ENCODE assay signal across 8 cellular contexts in genomic region chr6:166383817-166384363, GRCh38. TPM values are rescaled to one million over a fixed set of nuclear protein-coding genes. Genes with fewer than 3 reads are reported as not detected.
DNase-seq lines count a peak whose midpoint lies in the region; ATAC-seq and TF ChIP-seq lines count a peak whose summit lies in the region.
"Not testable (repeated sequence)": the region's sequence is repeated elsewhere in the genome, so short reads cannot be mapped to it uniquely, and the experiment has no call there.

No MANE protein-coding gene starts in this region.

- DNase-seq in Panc1 (ENCODE audit: low read depth, low spot score); dorsolateral prefrontal cortex; testis: not testable (repeated sequence)
- DNase-seq in activated T-cell treated with anti-CD3 and anti-CD28 coated beads, Interleukin-2, amount 50 U/mL, for 72 hours: peak; percentile 29 to 35

- ATAC-seq in HG03060 (IDR thresholded peaks at IDR 0.05; ENCODE audit: low read depth, unreplicated experiment): peak; percentile 3
- ATAC-seq in Panc1; activated T-cell treated with anti-CD3 and anti-CD28 coated beads, Interleukin-2, amount 50 U/mL, for 72 hours (replicated peaks in 1 of 2): not testable (repeated sequence)

- H3K27me3 Mint-ChIP-seq in activated T-cell treated with anti-CD3 and anti-CD28 coated beads, Interleukin-2, amount 50 U/mL, for 72 hours (ENCODE audit: low read depth): not testable (repeated sequence)

- peak overlapping the region; percentile 81 to 85 for H3K4me3 Mint-ChIP-seq in activated T-cell treated with anti-CD3 and anti-CD28 coated beads, Interleukin-2, amount 50 U/mL, for 72 hours

- H3K4me1 ChIP-seq in Panc1 (ENCODE audit: control insufficient read depth, insufficient read depth, low read length); iPS-20b (ENCODE audit: insufficient read depth, low read length); parathyroid adenoma; testis: not testable (repeated sequence)

- H3K36me3 ChIP-seq in Panc1 (ENCODE audit: control insufficient read depth, insufficient read depth, low read length); iPS-20b (ENCODE audit: insufficient read depth, low read depth, low read length); parathyroid adenoma (ENCODE audit: control insufficient read depth, insufficient read depth, low read length); testis (ENCODE audit: low read depth, missing control alignments): not testable (repeated sequence)

- H3K36me3 Mint-ChIP-seq in activated T-cell treated with anti-CD3 and anti-CD28 coated beads, Interleukin-2, amount 50 U/mL, for 72 hours (ENCODE audit: insufficient read depth in 2 of 2): not testable (repeated sequence)

- peak overlapping the region; percentile 62 for H3K27ac ChIP-seq in Panc1 (ENCODE audit: low read length)
- peak overlapping the region in 58 of 59 donors; percentile 75 to 98 (median 94) for H3K27ac ChIP-seq in dorsolateral prefrontal cortex
- H3K27ac ChIP-seq in iPS-20b (ENCODE audit: low read length): peak overlapping the region; percentile 12
- H3K27ac ChIP-seq in parathyroid adenoma: peak overlapping the region; percentile 99
- peak overlapping the region; percentile 85 to 88 for H3K27ac ChIP-seq in testis

- intact Hi-C loops in Panc1 (cut with micrococcal nuclease; ENCODE audit: unreplicated experiment) (loop anchor here (5.0 kb wide), 2 partner anchors 42 to 107 kb away; partner anchors contain the start of gene SFT2D1), dorsolateral prefrontal cortex (cut with DNase I) (loop anchor here (1.0 to 10.0 kb wide), 5 partner anchors 41 to 229 kb away; partner anchors contain the start of genes SFT2D1 (in 2 of the 2) and PRR18 (in 1 of the 2))
- intact Hi-C loops in testis (cut with DNase I; ENCODE audit: low total_unique reads): not testable (repeated sequence)

- peaks cover 17% of the 10 kb centered on the region for H3K4me1 Mint-ChIP-seq in activated T-cell treated with anti-CD3 and anti-CD28 coated beads, Interleukin-2, amount 50 U/mL, for 72 hours (ENCODE audit: low read depth)

- TF ChIP-seq CTCF in Panc1 (IDR thresholded peaks at IDR 0.05); parathyroid adenoma (IDR thresholded peaks at IDR 0.05): not testable (repeated sequence)
- peak in 8 of 56 donors; percentile 9 to 41 (median 18) for TF ChIP-seq CTCF in dorsolateral prefrontal cortex (IDR thresholded peaks at IDR 0.05 in 54 of 56, conservative IDR thresholded peaks at IDR 0.05 in 2 of 56; ENCODE audit: low read depth in 1 of 56, partially characterized antibody in 56 of 56)
- peak in 1 of 3 experiments; percentile 46 for TF ChIP-seq CTCF in testis (IDR thresholded peaks at IDR 0.05)

- POLR2A ChIA-PET in Panc1 (lab: Charles Lee): not testable (repeated sequence)

- not testable (repeated sequence) for H3K27me3 ChIP-seq in Panc1 (ENCODE audit: control insufficient read depth, insufficient read depth, low read length); dorsolateral prefrontal cortex; iPS-20b (ENCODE audit: insufficient read depth, low read length); parathyroid adenoma (ENCODE audit: control insufficient read depth, insufficient read depth, low read length); testis

- CTCF ChIA-PET in Panc1 (lab: Charles Lee): not testable (repeated sequence)

- not testable (repeated sequence) for BruUV-seq in Panc1 (replicated peaks; lab: Mats Ljungman, UMichigan)

- in situ Hi-C loops in Panc1 (cut with HindIII; ENCODE audit: low pct_unique_long_range_greater_than_20kb, low sequenced_read_pairs): not testable (repeated sequence)

- not testable (repeated sequence) for TF ChIP-seq POLR2A in testis (IDR thresholded peaks at IDR 0.05)

- H3K9me3 Mint-ChIP-seq in activated T-cell treated with anti-CD3 and anti-CD28 coated beads, Interleukin-2, amount 50 U/mL, for 72 hours: not testable (repeated sequence)

- WGBS in testis, 2 donors: 11 to 23% methylated on average over 16 to 20 of the region's 20 CpGs

- peak overlapping the region; percentile 83; the same call in 1 of the 2 replicates for H3K9ac ChIP-seq in iPS-20b (ENCODE audit: low read depth, low read length)
- peak overlapping the region; percentile 91 for H3K9ac ChIP-seq in parathyroid adenoma

- not testable (repeated sequence) for H3K79me2 ChIP-seq in parathyroid adenoma

- H3K27ac Mint-ChIP-seq in activated T-cell treated with anti-CD3 and anti-CD28 coated beads, Interleukin-2, amount 50 U/mL, for 72 hours: peak overlapping the region; percentile 75

- peak overlapping the region; percentile 73 for H3K4me2 ChIP-seq in parathyroid adenoma (ENCODE audit: low read length)

- H3K4me3 ChIP-seq in GM08714 (ENCODE audit: low read length): peak overlapping the region; percentile 96
- H3K4me3 ChIP-seq in Panc1 (ENCODE audit: low read depth in 2 of 2, low read length in 2 of 2): peak overlapping the region; percentile 65 to 93
- H3K4me3 ChIP-seq in dorsolateral prefrontal cortex: peak overlapping the region; percentile 73 to 99 (median 92)
- peak overlapping the region; percentile 93 for H3K4me3 ChIP-seq in iPS-20b (ENCODE audit: low read length)
- peak overlapping the region; percentile 78 for H3K4me3 ChIP-seq in parathyroid adenoma (ENCODE audit: low read depth, low read length)
- H3K4me3 ChIP-seq in testis: peak overlapping the region; percentile 87 to 90

- not testable (repeated sequence) for H3K9me3 ChIP-seq in Panc1 (ENCODE audit: control insufficient read depth, insufficient read depth, low read depth, low read length); iPS-20b (ENCODE audit: insufficient read depth, low read depth, low read length); parathyroid adenoma (ENCODE audit: control insufficient read depth, low read length); testis

- H2AFZ ChIP-seq in parathyroid adenoma: peak overlapping the region; percentile 98

RNA-seq across cellular contexts. Expression of gene MPC1, which starts 1.1 kb away (rescaled TPM):
- total RNA-seq in Panc1 (2021; ENCODE audit: unreplicated experiment) (7.0 TPM), dorsolateral prefrontal cortex (100 to 1,000 TPM in 23 of 120 experiments, 10 to 100 TPM in 97; 59.1 to 146 (median 85.0) TPM), testis (10 to 100 TPM; 22.5 to 24.0 TPM)
- 14.2 TPM for polyA plus RNA-seq in Panc1 (2012; ENCODE audit: insufficient read length)
- 10 to 100 TPM; 23.6 to 26.8 TPM for total RNA-seq in activated T-cell treated with anti-CD3 and anti-CD28 coated beads, Interleukin-2, amount 50 U/mL, for 72 hours
- polyA plus RNA-seq in testis (ENCODE audit: insufficient read depth, low read depth, low replicate concordance): 54.2 TPM

RNA-seq across cellular contexts. Expression of gene SFT2D1, which starts 41.5 kb away (rescaled TPM):
- total RNA-seq in Panc1 (2021; ENCODE audit: unreplicated experiment) (54.1 TPM), dorsolateral prefrontal cortex (10 to 100 TPM; 32.7 to 79.7 (median 45.4) TPM), testis (10 to 100 TPM; 45.7 to 64.6 TPM)
- polyA plus RNA-seq in Panc1 (2012; ENCODE audit: insufficient read length): 43.7 TPM
- total RNA-seq in activated T-cell treated with anti-CD3 and anti-CD28 coated beads, Interleukin-2, amount 50 U/mL, for 72 hours: 10 to 100 TPM; 39.4 to 44.4 TPM
- polyA plus RNA-seq in testis (ENCODE audit: insufficient read depth, low read depth, low replicate concordance): 68.3 TPM

Comparison
In these comparisons a context has a peak if more than half of its experiments do, and no peak if none do; other contexts are left out.
1. H3K27ac ChIP-seq: peak in every context shown above with its lines; median percentile 99 in parathyroid adenoma; 94 in dorsolateral prefrontal cortex; 86 in testis; 62 in Panc1; 12 in iPS-20b.